1 cellular context compared by ENCODE assay signal in the genomic region with DNA sequence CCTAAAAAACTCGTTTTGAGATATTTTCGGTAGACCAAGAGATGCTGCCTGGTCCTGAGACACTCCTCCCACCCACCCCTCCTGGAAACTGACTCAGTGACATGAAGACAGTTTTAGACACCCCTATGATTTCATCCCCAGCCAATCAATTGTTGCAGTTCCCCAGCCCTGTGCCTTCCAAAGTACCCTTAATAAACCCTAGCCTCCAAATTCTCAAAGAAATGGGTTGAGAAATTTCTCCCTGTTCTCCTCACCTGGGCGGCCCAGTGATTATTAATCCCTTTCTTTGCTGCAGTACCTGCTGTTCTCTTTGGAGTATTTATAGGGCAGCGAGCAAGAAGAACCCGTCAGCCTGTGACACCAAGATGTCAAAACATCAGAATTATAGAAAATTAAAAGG.
TF ChIP-seq lines count a peak whose summit lies in the region.

No MANE protein-coding gene starts in this region.

TF ChIP-seq in H1, 55 proteins besides CTCF, POLR2A, EP300 and RAD21 (continued from another document):
- TF ChIP-seq ZNF274 (IDR thresholded peaks at IDR 0.05; ENCODE audit: borderline replicate concordance, extremely low read depth, low read length) (no peak), TEAD4 (IDR thresholded peaks at IDR 0.05; ENCODE audit: low read depth, low read length) (no peak), JUN (IDR thresholded peaks at IDR 0.05; ENCODE audit: low read depth, low read length) (no peak), SRF (IDR thresholded peaks at IDR 0.05; ENCODE audit: low read depth, low read length) (no peak), CHD7 (IDR thresholded peaks at IDR 0.05; ENCODE audit: insufficient replicate concordance, low read length) (no peak), TBP (IDR thresholded peaks at IDR 0.05; ENCODE audit: low read depth, low read length) (no peak), KDM1A (IDR thresholded peaks at IDR 0.05; ENCODE audit: borderline replicate concordance, low read length) (no peak), RXRA (IDR thresholded peaks at IDR 0.05; ENCODE audit: insufficient read depth, low read depth, low read length) (no peak), KDM4A (IDR thresholded peaks at IDR 0.05; ENCODE audit: low read depth, low read length, severe bottlenecking) (no peak), POU5F1 (IDR thresholded peaks at IDR 0.05; ENCODE audit: low read depth, low read length) (no peak), BACH1 (IDR thresholded peaks at IDR 0.05; ENCODE audit: low read length) (no peak), BRCA1 (IDR thresholded peaks at IDR 0.05; ENCODE audit: low read depth, low read length) (no peak), KDM5A (IDR thresholded peaks at IDR 0.05; ENCODE audit: low read length) (no peak), MAFK (IDR thresholded peaks at IDR 0.05; ENCODE audit: low read depth, low read length) (no peak)
